ENCODE assay signal across 1 cellular context in the genomic region with DNA sequence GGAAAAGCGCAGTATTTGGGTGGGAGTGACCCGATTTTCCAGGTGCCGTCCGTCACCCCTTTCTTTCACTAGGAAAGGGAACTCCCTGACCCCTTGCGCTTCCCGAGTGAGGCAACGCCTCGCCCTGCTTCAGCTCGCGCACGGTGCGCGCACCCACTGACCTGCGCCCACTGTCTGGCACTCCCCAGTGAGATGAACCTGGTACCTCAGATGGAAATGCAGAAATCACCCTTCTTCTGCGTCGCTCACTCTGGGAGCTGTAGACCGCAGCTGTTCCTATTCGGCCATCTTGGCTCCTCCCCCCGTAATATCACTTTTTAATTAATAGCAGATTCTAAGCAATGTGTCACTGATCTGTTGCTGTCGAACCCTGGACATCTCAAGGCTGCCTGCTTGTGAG.
TF ChIP-seq lines count a peak whose summit lies in the region.

No MANE protein-coding gene starts in this region.

TF ChIP-seq in WTC11, 78 proteins besides CTCF, POLR2A, EP300 and RAD21:
- TF ChIP-seq, protein P1, sequence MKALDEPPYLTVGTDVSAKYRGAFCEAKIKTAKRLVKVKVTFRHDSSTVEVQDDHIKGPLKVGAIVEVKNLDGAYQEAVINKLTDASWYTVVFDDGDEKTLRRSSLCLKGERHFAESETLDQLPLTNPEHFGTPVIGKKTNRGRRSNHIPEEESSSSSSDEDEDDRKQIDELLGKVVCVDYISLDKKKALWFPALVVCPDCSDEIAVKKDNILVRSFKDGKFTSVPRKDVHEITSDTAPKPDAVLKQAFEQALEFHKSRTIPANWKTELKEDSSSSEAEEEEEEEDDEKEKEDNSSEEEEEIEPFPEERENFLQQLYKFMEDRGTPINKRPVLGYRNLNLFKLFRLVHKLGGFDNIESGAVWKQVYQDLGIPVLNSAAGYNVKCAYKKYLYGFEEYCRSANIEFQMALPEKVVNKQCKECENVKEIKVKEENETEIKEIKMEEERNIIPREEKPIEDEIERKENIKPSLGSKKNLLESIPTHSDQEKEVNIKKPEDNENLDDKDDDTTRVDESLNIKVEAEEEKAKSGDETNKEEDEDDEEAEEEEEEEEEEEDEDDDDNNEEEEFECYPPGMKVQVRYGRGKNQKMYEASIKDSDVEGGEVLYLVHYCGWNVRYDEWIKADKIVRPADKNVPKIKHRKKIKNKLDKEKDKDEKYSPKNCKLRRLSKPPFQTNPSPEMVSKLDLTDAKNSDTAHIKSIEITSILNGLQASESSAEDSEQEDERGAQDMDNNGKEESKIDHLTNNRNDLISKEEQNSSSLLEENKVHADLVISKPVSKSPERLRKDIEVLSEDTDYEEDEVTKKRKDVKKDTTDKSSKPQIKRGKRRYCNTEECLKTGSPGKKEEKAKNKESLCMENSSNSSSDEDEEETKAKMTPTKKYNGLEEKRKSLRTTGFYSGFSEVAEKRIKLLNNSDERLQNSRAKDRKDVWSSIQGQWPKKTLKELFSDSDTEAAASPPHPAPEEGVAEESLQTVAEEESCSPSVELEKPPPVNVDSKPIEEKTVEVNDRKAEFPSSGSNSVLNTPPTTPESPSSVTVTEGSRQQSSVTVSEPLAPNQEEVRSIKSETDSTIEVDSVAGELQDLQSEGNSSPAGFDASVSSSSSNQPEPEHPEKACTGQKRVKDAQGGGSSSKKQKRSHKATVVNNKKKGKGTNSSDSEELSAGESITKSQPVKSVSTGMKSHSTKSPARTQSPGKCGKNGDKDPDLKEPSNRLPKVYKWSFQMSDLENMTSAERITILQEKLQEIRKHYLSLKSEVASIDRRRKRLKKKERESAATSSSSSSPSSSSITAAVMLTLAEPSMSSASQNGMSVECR (CRISPR knock-in tag; IDR thresholded peaks at IDR 0.05; ENCODE audit: borderline replicate concordance) = 0 out of 2 replicates have a peak, but pooled peaks have one; percentile 28
TF ChIP-seq in WTC11: peak in this region for 1; not testable (repeated sequence) for 77.
